10 cellular contexts compared by ENCODE assay signal in the genomic region with DNA sequence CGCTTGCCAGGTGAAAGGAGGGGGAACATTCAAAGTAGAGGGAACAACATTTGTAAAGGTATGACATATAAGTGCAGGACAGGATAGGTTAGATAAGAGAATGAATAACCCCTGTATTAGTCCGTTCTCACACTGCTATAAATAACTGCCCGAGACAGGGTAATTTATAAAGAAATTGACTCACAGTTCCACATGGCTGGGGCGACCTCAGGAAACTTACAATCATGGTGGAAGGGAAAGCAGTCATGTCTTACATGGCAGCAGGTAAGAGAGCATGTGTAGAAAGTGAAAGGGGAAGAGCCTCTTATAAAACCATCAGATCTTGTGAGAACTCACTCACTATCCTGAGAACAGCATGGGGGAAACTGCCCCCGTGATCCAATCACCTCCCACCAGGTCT.
DNase-seq lines count a peak whose midpoint lies in the region; ATAC-seq, FAIRE-seq and TF ChIP-seq lines count a peak whose summit lies in the region.
"Had no signal": no experiment of that assay in that cellular context is flagged by ENCODE, and none has a peak within 500 bp of the region (broad histone marks: within the 10 kb centered on the region; RNA-seq: fewer than 3 reads in every experiment).

No MANE protein-coding gene starts in this region.

- no peak for TF ChIP-seq CTCF in HFFc6 (IDR thresholded peaks at IDR 0.05)

- H3K4me3 Mint-ChIP-seq in T-cell (no peak overlapping the region), HFFc6 (no peak overlapping the region)
- H3K4me3 Mint-ChIP-seq: B cell; CD8-positive, alpha-beta T cell had no signal

- H3K9me3 Mint-ChIP-seq in T-cell: peaks cover 0 to 4% (median 0%) of the 10 kb centered on the region in 3 donors
- H3K9me3 Mint-ChIP-seq in HFFc6: no peaks in the 10 kb centered on the region
- H3K9me3 Mint-ChIP-seq: CD8-positive, alpha-beta T cell had no signal

- no peak for FAIRE-seq in GM12891 (lab: Jason Lieb, UNC)
- FAIRE-seq: D721Med, G401.6 had no signal

- CTCF ChIA-PET in T-cell (lab: Charles Lee): no interaction called here

- TF ChIP-seq POLR2A in GM12891 (IDR thresholded peaks at IDR 0.05; ENCODE audit: low read depth, low read length): no peak

- DNase-seq in GM12891 (ENCODE audit: insufficient read length, low spot score): no peak
- DNase-seq in amniotic epithelial cell (ENCODE audit: low read depth): peak; percentile 19
- peak; percentile 77 for DNase-seq in kidney tubule cell (ENCODE audit: low spot score)
- no peak for DNase-seq in T-cell
- no peak for DNase-seq in HFFc6
- DNase-seq in NCI-H1436 treated with DMSO at 0.1 percent for 48 hours (lab: John Stamatoyannopoulos, UW): no peak
- DNase-seq: CD8-positive, alpha-beta T cell had no signal

- H3K36me3 Mint-ChIP-seq in T-cell (no peaks in the 10 kb centered on the region), HFFc6 (ENCODE audit: low read depth) (no peaks in the 10 kb centered on the region)
- H3K36me3 Mint-ChIP-seq: CD8-positive, alpha-beta T cell had no signal

- POLR2A ChIA-PET in T-cell (lab: Charles Lee): no interaction called here

- H3K27ac Mint-ChIP-seq in T-cell (no peak overlapping the region), HFFc6 (no peak overlapping the region)
- H3K27ac Mint-ChIP-seq: B cell; CD8-positive, alpha-beta T cell had no signal

- H3K27me3 Mint-ChIP-seq in T-cell (peaks cover 0 to 5% of the 10 kb centered on the region in 2 donors), HFFc6 (ENCODE audit: insufficient read depth) (peaks cover 2% of the 10 kb centered on the region)

- no peaks in the 10 kb centered on the region for H3K4me1 Mint-ChIP-seq in T-cell
- peaks cover 38% of the 10 kb centered on the region for H3K4me1 Mint-ChIP-seq in HFFc6 (ENCODE audit: low read depth)
- H3K4me1 Mint-ChIP-seq: B cell had no signal

- no peak for ATAC-seq in T-cell (replicated peaks in 1 of 4)
- ATAC-seq: CD8-positive, alpha-beta T cell had no signal

TF ChIP-seq in GM12891, 5 proteins besides CTCF, POLR2A, EP300 and RAD21:
- TF ChIP-seq TAF1 (IDR thresholded peaks at IDR 0.05; ENCODE audit: low read depth, low read length) (no peak), POU2F2 (IDR thresholded peaks at IDR 0.05; ENCODE audit: low read depth, low read length) (no peak), PAX5 (IDR thresholded peaks at IDR 0.05; ENCODE audit: insufficient read depth, low read length, severe bottlenecking) (no peak), POLR2AphosphoS5 (IDR thresholded peaks at IDR 0.05; ENCODE audit: low read depth, low read length) (no peak), SPI1 (IDR thresholded peaks at IDR 0.05; ENCODE audit: low read depth, low read length) (peak; percentile 33)

Comparison
In these comparisons a context has a peak if more than half of its experiments do, and no peak if none do; other contexts are left out.
1. DNase-seq: peak in amniotic epithelial cell (single experiment) and kidney tubule cell (single experiment); none in GM12891 (single experiment), T-cell (0 of 34), HFFc6 (single experiment) and NCI-H1436 treated with DMSO at 0.1 percent for 48 hours (single experiment).